In genomic region chr10:79147796-79148451, GRCh38 we compare ENCODE assay signal across 11 cellular contexts.
DNase-seq lines count a peak whose midpoint lies in the region; ATAC-seq, FAIRE-seq and TF ChIP-seq lines count a peak whose summit lies in the region.
"Had no signal": no experiment of that assay in that cellular context is flagged by ENCODE, and none has a peak within 500 bp of the region (broad histone marks: within the 10 kb centered on the region; RNA-seq: fewer than 3 reads in every experiment).

No MANE protein-coding gene starts in this region.

- H3K9me2 ChIP-seq in PC-3 (replicated peaks; ENCODE audit: low read length): no peaks in the 10 kb centered on the region

- ATAC-seq in PC-3: no peak
- ATAC-seq in HG03045 (IDR thresholded peaks at IDR 0.05; ENCODE audit: unreplicated experiment): no peak
- no peak for ATAC-seq in HG02759 (IDR thresholded peaks at IDR 0.05; ENCODE audit: unreplicated experiment)

- H3K4me2 ChIP-seq in BLaER1 treated with 17β-estradiol and CSF1 and Interleukin-3, amounts not matched to agents 10 nM and 100 nM: peak overlapping the region; percentile 88 to 99 (median 97)
- no peak overlapping the region for H3K4me2 ChIP-seq in PC-3 (ENCODE audit: low read length)

- TF ChIP-seq CTCF in PC-3 (conservative IDR thresholded peaks at IDR 0.05; ENCODE audit: low read depth, low read length): no peak
- no peak for TF ChIP-seq CTCF in progenitor cell of endocrine pancreas (IDR thresholded peaks at IDR 0.05; ENCODE audit: unreplicated experiment)

- FAIRE-seq in H54 (lab: Jason Lieb, UNC): no peak

- peak overlapping the region; percentile 13 for H3K27ac Mint-ChIP-seq in progenitor cell of endocrine pancreas

- H3K36me3 Mint-ChIP-seq in progenitor cell of endocrine pancreas (ENCODE audit: insufficient read depth): peaks cover 4% of the 10 kb centered on the region

- peak overlapping the region in 9 of 10 experiments; percentile 14 to 54 (median 26); a peak in 12 of 20 replicates for H3K4me3 ChIP-seq in BLaER1 treated with 17β-estradiol and CSF1 and Interleukin-3, amounts not matched to agents 10 nM and 100 nM
- H3K4me3 ChIP-seq in PC-3 (ENCODE audit: low read length) (no peak overlapping the region), esophagus (ENCODE audit: low read depth in 1 of 2, low read length in 2 of 2) (no peak overlapping the region)

- peaks cover 16% of the 10 kb centered on the region for H3K4me1 Mint-ChIP-seq in progenitor cell of endocrine pancreas (ENCODE audit: low read depth)

- H3K4me3 Mint-ChIP-seq in progenitor cell of endocrine pancreas (ENCODE audit: low read depth): no peak overlapping the region

- BruUV-seq in PC-3 (replicated peaks; lab: Mats Ljungman, UMichigan): no TSS peak

- peak overlapping the region; percentile 57 to 89 (median 73) for H3K9ac ChIP-seq in BLaER1 treated with 17β-estradiol and CSF1 and Interleukin-3, amounts not matched to agents 10 nM and 100 nM
- H3K9ac ChIP-seq in PC-3 (ENCODE audit: low read length): no peak overlapping the region

- DNase-seq in PC-3 (no peak), progenitor cell of endocrine pancreas (ENCODE audit: low spot score, unreplicated experiment) (no peak), H54 (ENCODE audit: insufficient read length, low spot score) (no peak), D341Med (ENCODE audit: low spot score) (no peak)
- DNase-seq: DMS79, KG1, posterior cingulate gyrus had no signal

- no peak overlapping the region for H2AFZ ChIP-seq in PC-3 (ENCODE audit: low read length)

- H3K4me1 ChIP-seq in BLaER1 treated with 17β-estradiol and CSF1 and Interleukin-3, amounts not matched to agents 10 nM and 100 nM: peaks cover 100% of the 10 kb centered on the region in 10 experiments
- peaks cover 60% of the 10 kb centered on the region for H3K4me1 ChIP-seq in PC-3 (ENCODE audit: insufficient read depth, low read length)
- H3K4me1 ChIP-seq in esophagus (ENCODE audit: control insufficient read depth in 2 of 2, insufficient read depth in 2 of 2, low read length in 1 of 2): peaks cover 53 to 57% of the 10 kb centered on the region in 2 donors

- H3K36me3 ChIP-seq in BLaER1 treated with 17β-estradiol and CSF1 and Interleukin-3, amounts not matched to agents 10 nM and 100 nM: peaks cover 0 to 22% (median 11%) of the 10 kb centered on the region in 11 experiments; a peak in 16 of 22 replicates
- H3K36me3 ChIP-seq in PC-3 (ENCODE audit: low read depth, low read length): peaks cover 9% of the 10 kb centered on the region; the same call in 1 of the 2 replicates
- peaks cover 0 to 8% of the 10 kb centered on the region in 2 donors for H3K36me3 ChIP-seq in esophagus (ENCODE audit: control insufficient read depth in 2 of 2, insufficient read depth in 2 of 2, low read length in 1 of 2)

- POLR2A ChIA-PET in PC-3 (lab: Charles Lee; ENCODE audit: unreplicated experiment): interaction anchor here (0.5 to 1.6 kb wide), 4 partner anchors 9 to 1309 kb away, joined by 3 to 7 read pairs (median 5); no protein-coding TSS in a partner anchor

- no peaks in the 10 kb centered on the region for H3K9me3 Mint-ChIP-seq in progenitor cell of endocrine pancreas (ENCODE audit: low read depth)

- no peak for TF ChIP-seq POLR2A in H54 (IDR thresholded peaks at IDR 0.05; ENCODE audit: low read depth, low read length)

- H3K27me3 Mint-ChIP-seq in progenitor cell of endocrine pancreas: no peaks in the 10 kb centered on the region

- H3K79me2 ChIP-seq in PC-3 (ENCODE audit: low read length): peaks cover 29% of the 10 kb centered on the region

- 50 to 60% methylated on average over 7 of the region's 7 CpGs for WGBS in esophagus, 2 donors

- no peaks in the 10 kb centered on the region for H3K27me3 ChIP-seq in BLaER1 treated with 17β-estradiol and CSF1 and Interleukin-3, amounts not matched to agents 10 nM and 100 nM
- H3K27me3 ChIP-seq in PC-3 (ENCODE audit: low read length): no peaks in the 10 kb centered on the region
- H3K27me3 ChIP-seq in esophagus (ENCODE audit: control insufficient read depth in 1 of 2, insufficient read depth in 2 of 2, low read length in 2 of 2): no peaks in the 10 kb centered on the region

- CTCF ChIA-PET in PC-3 (lab: Charles Lee): interaction anchor here (0.7 to 1.9 kb wide), 3 partner anchors 47 to 81 kb away, joined by 3 to 22 read pairs (median 6); no protein-coding TSS in a partner anchor

- no peaks in the 10 kb centered on the region for H3K9me3 ChIP-seq in BLaER1 treated with 17β-estradiol and CSF1 and Interleukin-3, amounts not matched to agents 10 nM and 100 nM (replicated peaks in 1 of 11)
- H3K9me3 ChIP-seq in PC-3 (ENCODE audit: low read length): no peaks in the 10 kb centered on the region
- no peaks in the 10 kb centered on the region for H3K9me3 ChIP-seq in esophagus (ENCODE audit: control insufficient read depth in 2 of 2, insufficient read depth in 1 of 2, low read depth in 1 of 2, low read length in 1 of 2)

- peak overlapping the region; percentile 73 to 97 (median 86) for H3K27ac ChIP-seq in BLaER1 treated with 17β-estradiol and CSF1 and Interleukin-3, amounts not matched to agents 10 nM and 100 nM
- peak overlapping the region; percentile 77 for H3K27ac ChIP-seq in PC-3 (ENCODE audit: low read length)
- H3K27ac ChIP-seq in esophagus (ENCODE audit: low read depth in 2 of 2, low read length in 1 of 2): peak overlapping the region; percentile 91

- H3F3A ChIP-seq in PC-3 (ENCODE audit: low read length, unreplicated experiment): peaks cover 5% of the 10 kb centered on the region

- peaks cover 0 to 43% (median 9%) of the 10 kb centered on the region in 11 experiments; a peak in 10 of 22 replicates for H4K20me1 ChIP-seq in BLaER1 treated with 17β-estradiol and CSF1 and Interleukin-3, amounts not matched to agents 10 nM and 100 nM
- H4K20me1 ChIP-seq in PC-3 (ENCODE audit: low read length): no peaks in the 10 kb centered on the region

- intact Hi-C loops in PC-3 (cut with micrococcal nuclease): no loop called here

Comparison
In these comparisons a context has a peak if more than half of its experiments do, and no peak if none do; other contexts are left out.
1. H3K4me3 ChIP-seq: peak in BLaER1 treated with 17β-estradiol and CSF1 and Interleukin-3, amounts not matched to agents 10 nM and 100 nM (9 of 10); none in PC-3 (single experiment) and esophagus (0 of 2).
2. Peak in every context shown above with its lines, with median percentiles within 50 percentile points of each other: H3K27ac ChIP-seq.